8 cellular contexts compared by ENCODE assay signal in the genomic region with DNA sequence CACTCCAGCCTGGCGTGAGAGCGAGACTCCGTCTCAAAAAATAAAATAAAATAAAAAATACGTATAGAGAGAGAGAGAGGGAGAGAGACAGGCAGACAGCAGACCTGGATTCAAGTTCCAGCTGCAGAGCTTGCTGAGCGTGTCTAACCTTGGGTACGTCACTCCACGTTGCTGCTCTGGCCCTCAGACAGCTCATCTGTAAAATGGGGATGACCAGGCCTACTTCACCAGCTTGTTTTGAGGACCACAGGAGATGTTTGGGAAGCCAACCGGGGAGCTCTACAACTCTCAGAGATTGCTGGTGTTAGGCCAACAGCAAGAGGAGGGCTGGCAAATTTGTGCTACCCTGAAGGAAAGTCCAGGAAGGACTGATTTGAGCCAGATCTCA. TPM values are rescaled to one million over a fixed set of nuclear protein-coding genes. Genes with fewer than 3 reads are reported as not detected.
DNase-seq lines count a peak whose midpoint lies in the region; ATAC-seq and TF ChIP-seq lines count a peak whose summit lies in the region.

No MANE protein-coding gene starts in this region.

- peaks cover 10% of the 10 kb centered on the region for H3K36me3 Mint-ChIP-seq in activated CD4-positive, alpha-beta T cell treated with anti-CD3 and anti-CD28 coated beads for 36 hours (ENCODE audit: low read depth)
- peaks cover 14% of the 10 kb centered on the region for H3K36me3 Mint-ChIP-seq in activated naive CD8-positive, alpha-beta T cell treated with anti-CD3 and anti-CD28 coated beads, Interleukin-2, amount 50 U/mL, for 24 hours (ENCODE audit: low read depth)

- no peaks in the 10 kb centered on the region for H3K27me3 Mint-ChIP-seq in activated CD4-positive, alpha-beta T cell treated with anti-CD3 and anti-CD28 coated beads for 36 hours
- no peaks in the 10 kb centered on the region for H3K27me3 Mint-ChIP-seq in activated naive CD8-positive, alpha-beta T cell treated with anti-CD3 and anti-CD28 coated beads, Interleukin-2, amount 50 U/mL, for 24 hours

- H3K4me3 ChIP-seq in left lung: peak overlapping the region; percentile 64 to 69
- peak overlapping the region; percentile 91 for H3K4me3 ChIP-seq in thoracic aorta

- H3K9me3 ChIP-seq in left lung (no peaks in the 10 kb centered on the region), thoracic aorta (no peaks in the 10 kb centered on the region)

- intact Hi-C loops in activated CD4-positive, alpha-beta T cell treated with anti-CD3 and anti-CD28 coated beads for 36 hours (cut with DNase I, micrococcal nuclease): loop anchor here (1.0 to 10.0 kb wide), 3 partner anchors 56 to 329 kb away; partner anchors contain the start of gene SLC30A1 (in 2 of the 2)
- intact Hi-C loops in left lung (cut with DNase I): loop anchor here in 1 of 2 donors (10.0 kb wide), 2 partner anchors 149 to 189 kb away; no protein-coding TSS in a partner anchor

- H3K36me3 ChIP-seq in left lung: no peaks in the 10 kb centered on the region
- no peaks in the 10 kb centered on the region for H3K36me3 ChIP-seq in thoracic aorta

- H3K27me3 ChIP-seq in left lung (peaks cover 0 to 9% of the 10 kb centered on the region in 2 donors), thoracic aorta (replicated peaks; ENCODE audit: insufficient read depth) (no peaks in the 10 kb centered on the region)

- POLR2A ChIA-PET in activated CD4-positive, alpha-beta T cell treated with anti-CD3 and anti-CD28 coated beads for 36 hours (lab: Charles Lee): interaction anchor here (0.6 kb wide), 2 partner anchors 24 to 44 kb away, joined by 3 to 5 read pairs; no protein-coding TSS in a partner anchor

- no peak for TF ChIP-seq CTCF in left lung (IDR thresholded peaks at IDR 0.05)
- TF ChIP-seq CTCF in thoracic aorta (IDR thresholded peaks at IDR 0.05): no peak

- no peak for DNase-seq in activated CD4-positive, alpha-beta T cell treated with anti-CD3 and anti-CD28 coated beads for 36 hours
- DNase-seq in activated CD4-positive, alpha-beta T cell treated with anti-CD3 and anti-CD28 coated beads for 1 hour: no peak
- no peak for DNase-seq in activated naive CD8-positive, alpha-beta T cell treated with anti-CD3 and anti-CD28 coated beads, Interleukin-2, amount 50 U/mL, for 24 hours
- DNase-seq in left lung: no peak
- DNase-seq in thoracic aorta (ENCODE audit: low spot score): no peak
- no peak for DNase-seq in NCI-H748 treated with DMSO at 0.1 percent for 48 hours (lab: John Stamatoyannopoulos, UW)

- H3K27ac Mint-ChIP-seq in activated CD4-positive, alpha-beta T cell treated with anti-CD3 and anti-CD28 coated beads for 36 hours: peak overlapping the region; percentile 94
- peak overlapping the region; percentile 95 for H3K27ac Mint-ChIP-seq in activated naive CD8-positive, alpha-beta T cell treated with anti-CD3 and anti-CD28 coated beads, Interleukin-2, amount 50 U/mL, for 24 hours

- H3K4me1 ChIP-seq in left lung (peaks cover 4 to 17% of the 10 kb centered on the region in 2 donors), thoracic aorta (ENCODE audit: control insufficient read depth in 1 of 2, low read depth in 2 of 2) (peaks cover 21 to 45% of the 10 kb centered on the region in 2 donors)

- H3K4me1 Mint-ChIP-seq in activated CD4-positive, alpha-beta T cell treated with anti-CD3 and anti-CD28 coated beads for 36 hours: peaks cover 81% of the 10 kb centered on the region
- H3K4me1 Mint-ChIP-seq in activated naive CD8-positive, alpha-beta T cell treated with anti-CD3 and anti-CD28 coated beads, Interleukin-2, amount 50 U/mL, for 24 hours: peaks cover 85% of the 10 kb centered on the region

- ATAC-seq in activated CD4-positive, alpha-beta T cell treated with anti-CD3 and anti-CD28 coated beads for 36 hours: no peak
- ATAC-seq in activated naive CD8-positive, alpha-beta T cell treated with anti-CD3 and anti-CD28 coated beads, Interleukin-2, amount 50 U/mL, for 24 hours: no peak
- ATAC-seq in left lung: no peak
- no peak for ATAC-seq in thoracic aorta (ENCODE audit: insufficient number of reproducible peaks, low FRiP score, low read depth)
- ATAC-seq in HG02571 (IDR thresholded peaks at IDR 0.05; ENCODE audit: unreplicated experiment): no peak
- ATAC-seq in HG03520 (IDR thresholded peaks at IDR 0.05; ENCODE audit: unreplicated experiment): no peak

- H3K4me3 Mint-ChIP-seq in activated CD4-positive, alpha-beta T cell treated with anti-CD3 and anti-CD28 coated beads for 36 hours: peak overlapping the region; percentile 87
- peak overlapping the region; percentile 86 for H3K4me3 Mint-ChIP-seq in activated naive CD8-positive, alpha-beta T cell treated with anti-CD3 and anti-CD28 coated beads, Interleukin-2, amount 50 U/mL, for 24 hours

- H3K27ac ChIP-seq in left lung (peak overlapping the region; percentile 71 to 81), thoracic aorta (peak overlapping the region; percentile 79 to 91)

- no peaks in the 10 kb centered on the region for H3K9me3 Mint-ChIP-seq in activated CD4-positive, alpha-beta T cell treated with anti-CD3 and anti-CD28 coated beads for 36 hours (ENCODE audit: low read depth)
- peaks cover 2% of the 10 kb centered on the region for H3K9me3 Mint-ChIP-seq in activated naive CD8-positive, alpha-beta T cell treated with anti-CD3 and anti-CD28 coated beads, Interleukin-2, amount 50 U/mL, for 24 hours

- CTCF ChIA-PET in activated CD4-positive, alpha-beta T cell treated with anti-CD3 and anti-CD28 coated beads for 36 hours (lab: Charles Lee): interaction anchor here (0.7 to 4.4 kb wide), 7 partner anchors 9 to 253 kb away, joined by 3 to 30 read pairs (median 4); partner anchors contain the start of gene SLC30A1

RNA-seq across cellular contexts. Expression of gene TRAF5, which starts 0.5 kb away (rescaled TPM):
- 10 to 100 TPM; 28.0 to 32.2 TPM for total RNA-seq in activated CD4-positive, alpha-beta T cell treated with anti-CD3 and anti-CD28 coated beads for 36 hours
- total RNA-seq in left lung: 10 to 100 TPM; 10.1 to 11.5 TPM
- total RNA-seq in thoracic aorta: 10 to 100 TPM; 55.8 to 62.7 TPM
